Comparison of ENCODE assay signal across 22 cellular contexts in the genomic region with DNA sequence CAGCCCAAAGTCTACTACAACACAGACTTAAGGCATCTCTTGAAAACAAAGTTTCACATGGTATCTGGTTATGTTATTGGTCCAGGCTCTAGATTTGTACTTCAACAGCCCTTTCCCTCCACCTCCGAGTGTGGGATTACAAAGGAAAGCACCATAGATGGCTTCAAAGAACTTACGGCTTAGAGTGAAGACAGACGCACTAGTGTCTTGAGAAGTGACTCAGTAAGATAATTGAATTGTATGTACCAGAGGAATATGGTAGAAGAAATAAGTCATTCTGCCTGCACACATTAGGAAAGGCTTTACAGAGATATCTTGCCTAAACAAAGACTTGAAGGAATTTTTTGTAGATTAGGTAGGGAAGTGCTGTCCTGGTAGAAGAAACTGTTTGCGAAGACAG.
DNase-seq lines count a peak whose midpoint lies in the region; ATAC-seq and TF ChIP-seq lines count a peak whose summit lies in the region.
"Had no signal": no experiment of that assay in that cellular context is flagged by ENCODE, and none has a peak within 500 bp of the region (broad histone marks: within the 10 kb centered on the region; RNA-seq: fewer than 3 reads in every experiment).

No MANE protein-coding gene starts in this region.

- H3K36me3 Mint-ChIP-seq in CD8-positive, alpha-beta memory T cell, result no peaks in the 10 kb centered on the region

- no peaks in the 10 kb centered on the region for H3K79me2 ChIP-seq in SK-N-SH (ENCODE audit: insufficient read depth)
- no peaks in the 10 kb centered on the region for H3K79me2 ChIP-seq in smooth muscle cell (ENCODE audit: low read depth)

- H3K4me3 Mint-ChIP-seq in CD8-positive, alpha-beta memory T cell, result no peak overlapping the region
- H3K4me3 Mint-ChIP-seq: CD4-positive, alpha-beta T cell; GM23338; HFFc6 had no signal

- no peaks in the 10 kb centered on the region for H3K36me3 ChIP-seq in SK-N-SH (replicated peaks in 1 of 2; ENCODE audit: control insufficient read depth in 1 of 2, insufficient read depth in 2 of 2, low read length in 1 of 2)
- H3K36me3 ChIP-seq in muscle layer of colon (ENCODE audit: insufficient read depth, low read length), result no peaks in the 10 kb centered on the region
- no peaks in the 10 kb centered on the region for H3K36me3 ChIP-seq in smooth muscle cell (ENCODE audit: low read depth)
- H3K36me3 ChIP-seq in CD8-positive, alpha-beta memory T cell (ENCODE audit: insufficient read depth, low read length), result no peaks in the 10 kb centered on the region

- H3K4me3 ChIP-seq in SK-N-SH (ENCODE audit: low read depth in 2 of 2, low read length in 1 of 2) (no peak overlapping the region), muscle layer of colon (ENCODE audit: low read depth in 1 of 2, low read length in 2 of 2) (no peak overlapping the region), smooth muscle cell (no peak overlapping the region)
- H3K4me3 ChIP-seq in CD8-positive, alpha-beta memory T cell (ENCODE audit: low read length), result no peak overlapping the region
- H3K4me3 ChIP-seq: A549, GM12878, GM23338 had no signal

- H3F3A ChIP-seq in SK-N-SH (replicated peaks; ENCODE audit: insufficient read depth) (no peaks in the 10 kb centered on the region), smooth muscle cell (ENCODE audit: low read depth) (peaks cover 53% of the 10 kb centered on the region)

- H3K27me3 ChIP-seq in SK-N-SH (ENCODE audit: insufficient read depth), result no peaks in the 10 kb centered on the region
- H3K27me3 ChIP-seq in muscle layer of colon (ENCODE audit: control insufficient read depth in 1 of 2, insufficient read depth in 2 of 2, low read length in 2 of 2), result no peaks in the 10 kb centered on the region
- H3K27me3 ChIP-seq in smooth muscle cell (ENCODE audit: low read depth), result no peaks in the 10 kb centered on the region
- no peaks in the 10 kb centered on the region for H3K27me3 ChIP-seq in CD8-positive, alpha-beta memory T cell (ENCODE audit: insufficient read depth, low read length, poor library complexity, severe bottlenecking)

- H3K9me3 Mint-ChIP-seq in CD8-positive, alpha-beta memory T cell, result peaks cover 0 to 2% (median 0%) of the 10 kb centered on the region in 5 donors
- H3K9me3 Mint-ChIP-seq: CD4-positive, alpha-beta T cell; GM23338; HFFc6 had no signal

- H3K9ac ChIP-seq in SK-N-SH (no peak overlapping the region), muscle layer of colon (ENCODE audit: low read length) (no peak overlapping the region), smooth muscle cell (ENCODE audit: low read depth) (no peak overlapping the region)

- POLR2A ChIA-PET in SK-N-SH (lab: Yijun Ruan, JAX), result no interaction called here
- POLR2A ChIA-PET in CD8-positive, alpha-beta memory T cell (lab: Charles Lee), result no interaction called here

- no peaks in the 10 kb centered on the region for H4K20me1 ChIP-seq in SK-N-SH (ENCODE audit: insufficient read depth)
- no peaks in the 10 kb centered on the region for H4K20me1 ChIP-seq in smooth muscle cell (ENCODE audit: low read depth)

- H3K4me2 ChIP-seq in SK-N-SH (no peak overlapping the region), smooth muscle cell (peak overlapping the region; percentile 46)
- H3K4me2 ChIP-seq: A549, GM23338 had no signal

- no peak overlapping the region for H2AFZ ChIP-seq in SK-N-SH (ENCODE audit: low read depth)
- H2AFZ ChIP-seq in smooth muscle cell (ENCODE audit: low read depth), result no peak overlapping the region
- H2AFZ ChIP-seq: GM23338 had no signal

- H3K9me3 ChIP-seq in SK-N-SH, result no peaks in the 10 kb centered on the region
- H3K9me3 ChIP-seq in muscle layer of colon (ENCODE audit: low read length), result no peaks in the 10 kb centered on the region
- H3K9me3 ChIP-seq in smooth muscle cell (replicated peaks; ENCODE audit: low read depth), result no peaks in the 10 kb centered on the region
- no peaks in the 10 kb centered on the region for H3K9me3 ChIP-seq in CD8-positive, alpha-beta memory T cell (ENCODE audit: low read length)
- H3K9me3 ChIP-seq: A549 had no signal

- TF ChIP-seq CTCF in SK-N-SH (IDR thresholded peaks at IDR 0.05) (no peak), smooth muscle cell (IDR thresholded peaks at IDR 0.05; ENCODE audit: borderline replicate concordance, insufficient read depth, poor library complexity, severe bottlenecking) (no peak)

- no peak for TF ChIP-seq RAD21 in SK-N-SH (IDR thresholded peaks at IDR 0.05; ENCODE audit: low read length)

- 79% methylated on average over 4 of the region's 4 CpGs for WGBS in SK-N-SH (ENCODE audit: low lambda C conversion rate)
- 17% methylated on average over 4 of the region's 4 CpGs for WGBS in smooth muscle cell (ENCODE audit: low lambda C conversion rate)

- H3K27me3 Mint-ChIP-seq in CD8-positive, alpha-beta memory T cell, result peaks cover 8 to 10% of the 10 kb centered on the region in 2 donors
- H3K27me3 Mint-ChIP-seq: CD4-positive, alpha-beta T cell had no signal

- CTCF ChIA-PET in SK-N-SH (lab: Yijun Ruan, JAX), result no interaction called here
- CTCF ChIA-PET in CD8-positive, alpha-beta memory T cell (lab: Charles Lee), result no interaction called here

- ATAC-seq in SK-N-SH treated with all-trans-retinoic acid at 6 μM for 48 hours, result peak; percentile 35; the same call in 2 of the 3 replicates
- no peak for ATAC-seq in GM21360 (IDR thresholded peaks at IDR 0.05; ENCODE audit: unreplicated experiment)
- ATAC-seq: A549, GM12878, GM23338, HCT116 had no signal

- DNase-seq in SK-N-SH, result no peak
- no peak for DNase-seq in smooth muscle cell (lab: John Stamatoyannopoulos, UW; ENCODE audit: unreplicated experiment)
- no peak for DNase-seq in dermis blood vessel endothelial cell
- DNase-seq in CD8-positive, alpha-beta memory T cell, result no peak
- DNase-seq in DMS53 (lab: John Stamatoyannopoulos, UW), result no peak
- DNase-seq: AML-193; Calu3; CD4-positive, alpha-beta T cell; DND-41; EL; H7; HFFc6 had no signal

- H3K27ac ChIP-seq in SK-N-SH (ENCODE audit: low read depth in 2 of 2, low read length in 1 of 2) (no peak overlapping the region), muscle layer of colon (ENCODE audit: low read depth, low read length) (peak overlapping the region; percentile 48), smooth muscle cell (ENCODE audit: low read depth) (peak overlapping the region; percentile 5)
- H3K27ac ChIP-seq in CD8-positive, alpha-beta memory T cell (ENCODE audit: low read depth, low read length), result no peak overlapping the region
- H3K27ac ChIP-seq: 22Rv1, A549, C4-2B, HL-60 had no signal

- H3K27ac Mint-ChIP-seq in CD8-positive, alpha-beta memory T cell, result no peak overlapping the region
- H3K27ac Mint-ChIP-seq: CD4-positive, alpha-beta T cell; GM23338; HFFc6 had no signal

- H3K4me1 Mint-ChIP-seq in CD8-positive, alpha-beta memory T cell, result no peaks in the 10 kb centered on the region

- no peak for TF ChIP-seq EP300 in SK-N-SH (IDR thresholded peaks at IDR 0.05; ENCODE audit: borderline replicate concordance in 1 of 2, low read depth in 1 of 2, low read length in 1 of 2)

- H3K4me1 ChIP-seq in SK-N-SH (ENCODE audit: control insufficient read depth in 1 of 2, insufficient read depth in 2 of 2, low read depth in 1 of 2, low read length in 1 of 2) (peaks cover 9 to 30% of the 10 kb centered on the region in 2 experiments; a peak in 2 of 4 replicates), muscle layer of colon (ENCODE audit: insufficient read depth, low read length) (peaks cover 55% of the 10 kb centered on the region), smooth muscle cell (ENCODE audit: low read depth) (peaks cover 31% of the 10 kb centered on the region)
- H3K4me1 ChIP-seq in CD8-positive, alpha-beta memory T cell (ENCODE audit: insufficient read depth, low read length), result no peaks in the 10 kb centered on the region
- H3K4me1 ChIP-seq: A549 had no signal

- H3K9me2 ChIP-seq in SK-N-SH, result no peaks in the 10 kb centered on the region

TF ChIP-seq in SK-N-SH treated with all-trans-retinoic acid at 6 μM for 48 hours, 23 proteins besides CTCF, POLR2A, EP300 and RAD21:
- no peak for TF ChIP-seq BACH2 (CRISPR knock-in tag; IDR thresholded peaks at IDR 0.05; ENCODE audit: borderline replicate concordance)
- peak; percentile 26; the same call in 1 of the 2 replicates for TF ChIP-seq ISL1 (CRISPR knock-in tag; IDR thresholded peaks at IDR 0.05)
- TF ChIP-seq OSR1 (CRISPR knock-in tag; IDR thresholded peaks at IDR 0.05), result no peak
- TF ChIP-seq ZC3H10 (CRISPR knock-in tag; IDR thresholded peaks at IDR 0.05), result peak; percentile 57; the same call in 1 of the 2 replicates
- no peak for TF ChIP-seq TOX (CRISPR knock-in tag; IDR thresholded peaks at IDR 0.05; ENCODE audit: borderline replicate concordance)

TF ChIP-seq in SK-N-SH, 30 proteins besides CTCF, POLR2A, EP300 and RAD21:
- TF ChIP-seq, protein P1, sequence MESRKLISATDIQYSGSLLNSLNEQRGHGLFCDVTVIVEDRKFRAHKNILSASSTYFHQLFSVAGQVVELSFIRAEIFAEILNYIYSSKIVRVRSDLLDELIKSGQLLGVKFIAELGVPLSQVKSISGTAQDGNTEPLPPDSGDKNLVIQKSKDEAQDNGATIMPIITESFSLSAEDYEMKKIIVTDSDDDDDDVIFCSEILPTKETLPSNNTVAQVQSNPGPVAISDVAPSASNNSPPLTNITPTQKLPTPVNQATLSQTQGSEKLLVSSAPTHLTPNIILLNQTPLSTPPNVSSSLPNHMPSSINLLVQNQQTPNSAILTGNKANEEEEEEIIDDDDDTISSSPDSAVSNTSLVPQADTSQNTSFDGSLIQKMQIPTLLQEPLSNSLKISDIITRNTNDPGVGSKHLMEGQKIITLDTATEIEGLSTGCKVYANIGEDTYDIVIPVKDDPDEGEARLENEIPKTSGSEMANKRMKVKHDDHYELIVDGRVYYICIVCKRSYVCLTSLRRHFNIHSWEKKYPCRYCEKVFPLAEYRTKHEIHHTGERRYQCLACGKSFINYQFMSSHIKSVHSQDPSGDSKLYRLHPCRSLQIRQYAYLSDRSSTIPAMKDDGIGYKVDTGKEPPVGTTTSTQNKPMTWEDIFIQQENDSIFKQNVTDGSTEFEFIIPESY (IDR thresholded peaks at IDR 0.05; ENCODE audit: borderline replicate concordance, low read depth), result no peak
- TF ChIP-seq SMC3 (IDR thresholded peaks at IDR 0.05; ENCODE audit: low read depth, low read length), result no peak
- TF ChIP-seq, protein P2, sequence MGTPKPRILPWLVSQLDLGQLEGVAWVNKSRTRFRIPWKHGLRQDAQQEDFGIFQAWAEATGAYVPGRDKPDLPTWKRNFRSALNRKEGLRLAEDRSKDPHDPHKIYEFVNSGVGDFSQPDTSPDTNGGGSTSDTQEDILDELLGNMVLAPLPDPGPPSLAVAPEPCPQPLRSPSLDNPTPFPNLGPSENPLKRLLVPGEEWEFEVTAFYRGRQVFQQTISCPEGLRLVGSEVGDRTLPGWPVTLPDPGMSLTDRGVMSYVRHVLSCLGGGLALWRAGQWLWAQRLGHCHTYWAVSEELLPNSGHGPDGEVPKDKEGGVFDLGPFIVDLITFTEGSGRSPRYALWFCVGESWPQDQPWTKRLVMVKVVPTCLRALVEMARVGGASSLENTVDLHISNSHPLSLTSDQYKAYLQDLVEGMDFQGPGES (IDR thresholded peaks at IDR 0.05; ENCODE audit: low read depth, low read length), result no peak
- no peak for TF ChIP-seq TCF12 (IDR thresholded peaks at IDR 0.05)
- no peak for TF ChIP-seq GABPA (IDR thresholded peaks at IDR 0.05; ENCODE audit: low read depth)
- no peak for TF ChIP-seq POLR2AphosphoS5 (IDR thresholded peaks at IDR 0.05; ENCODE audit: low read depth, low read length)
- no peak for TF ChIP-seq SIN3A (IDR thresholded peaks at IDR 0.05; ENCODE audit: borderline replicate concordance, low read depth, low read length)

Comparison
In these comparisons a context has a peak if more than half of its experiments do, and no peak if none do; other contexts are left out.
1. H3K27ac ChIP-seq: peak in muscle layer of colon (single experiment) and smooth muscle cell (single experiment); none in SK-N-SH (0 of 2) and CD8-positive, alpha-beta memory T cell (single experiment).